9 cellular contexts compared by ENCODE assay signal in the genomic region with DNA sequence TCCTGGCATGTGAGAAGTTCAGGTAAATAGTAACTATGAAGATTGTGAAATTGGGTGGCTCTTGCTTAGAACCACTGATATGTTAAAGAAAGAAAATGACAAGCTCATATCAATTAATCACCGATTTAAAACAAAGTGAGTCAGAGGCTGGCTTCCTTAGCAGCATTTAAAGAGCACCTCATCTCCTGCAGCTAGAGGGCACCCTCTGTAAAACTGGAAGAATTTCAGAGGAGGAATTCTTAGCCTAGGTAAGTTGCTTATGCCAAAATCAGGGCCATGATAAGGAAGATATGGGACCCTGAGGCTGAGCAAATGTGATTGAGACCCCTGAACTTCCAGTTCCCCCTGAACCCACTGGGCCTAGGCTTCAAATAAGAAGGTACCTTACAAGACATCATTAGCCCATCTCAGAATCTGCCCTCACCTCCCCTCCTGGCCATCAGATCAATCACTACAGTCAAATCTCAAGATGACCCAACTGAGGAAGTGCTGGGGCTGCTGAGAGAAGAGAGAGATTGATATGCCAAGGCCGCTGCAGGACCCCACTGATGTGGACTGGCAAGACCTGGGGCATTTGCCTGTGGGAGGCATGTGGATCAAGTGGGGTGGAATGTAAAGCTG. TPM values are rescaled to one million over a fixed set of nuclear protein-coding genes. Genes with fewer than 3 reads are reported as not detected.
DNase-seq lines count a peak whose midpoint lies in the region; ATAC-seq and TF ChIP-seq lines count a peak whose summit lies in the region.
"Had no signal": no experiment of that assay in that cellular context is flagged by ENCODE, and none has a peak within 500 bp of the region (broad histone marks: within the 10 kb centered on the region; RNA-seq: fewer than 3 reads in every experiment).

No MANE protein-coding gene starts in this region.

- peak; percentile 23 for DNase-seq in GDM1 (lab: John Stamatoyannopoulos, UW)
- DNase-seq in activated T-cell treated with anti-CD3 and anti-CD28 coated beads, Interleukin-2, amount 50 U/mL, for 24 hours, result no peak
- peak; percentile 67 for DNase-seq in hepatocyte (ENCODE audit: low spot score)
- DNase-seq in thyroid gland, result peak; percentile 15 to 19
- DNase-seq in aorta, result no peak

- H3K27ac ChIP-seq in hepatocyte (no peak overlapping the region), thyroid gland (no peak overlapping the region), aorta (ENCODE audit: low read depth in 1 of 2, low read length in 2 of 2) (no peak overlapping the region)

- intact Hi-C loops in thyroid gland (cut with DNase I), result no loop called here
- intact Hi-C loops in aorta (cut with DNase I), result no loop called here

- no peak overlapping the region for H3K9ac ChIP-seq in Loucy (ENCODE audit: low read depth, low read length, poor library complexity, severe bottlenecking)

- peak overlapping the region; percentile 24; the same call in 1 of the 2 replicates for H2AFZ ChIP-seq in Loucy (ENCODE audit: low read length)
- H2AFZ ChIP-seq in hepatocyte, result no peak overlapping the region

- peaks cover 25% of the 10 kb centered on the region for H3K4me1 Mint-ChIP-seq in activated T-cell treated with anti-CD3 and anti-CD28 coated beads, Interleukin-2, amount 50 U/mL, for 24 hours (ENCODE audit: low read depth)
- H3K4me1 Mint-ChIP-seq in stimulated activated memory B cell treated with anti-CD40 and anti-IgM and Interleukin-4, amounts not matched to agents 10 μg/mL and 1 μg/mL and 100 μg/mL, for 72 hours, result peaks cover 3% of the 10 kb centered on the region

- H4K20me1 ChIP-seq in Loucy (ENCODE audit: insufficient read depth, low read length, poor library complexity, severe bottlenecking) (no peaks in the 10 kb centered on the region), hepatocyte (ENCODE audit: insufficient read depth, poor library complexity, severe bottlenecking) (no peaks in the 10 kb centered on the region)

- H3K27me3 Mint-ChIP-seq in activated T-cell treated with anti-CD3 and anti-CD28 coated beads, Interleukin-2, amount 50 U/mL, for 24 hours, result no peaks in the 10 kb centered on the region
- H3K27me3 Mint-ChIP-seq in stimulated activated memory B cell treated with anti-CD40 and anti-IgM and Interleukin-4, amounts not matched to agents 10 μg/mL and 1 μg/mL and 100 μg/mL, for 72 hours, result peaks cover 21% of the 10 kb centered on the region

- H3K4me1 ChIP-seq in Loucy (ENCODE audit: insufficient read depth, low read length, poor library complexity, severe bottlenecking), result peaks cover 3% of the 10 kb centered on the region
- no peaks in the 10 kb centered on the region for H3K4me1 ChIP-seq in hepatocyte (ENCODE audit: insufficient read depth)
- H3K4me1 ChIP-seq in thyroid gland, result no peaks in the 10 kb centered on the region
- no peaks in the 10 kb centered on the region for H3K4me1 ChIP-seq in aorta (ENCODE audit: control insufficient read depth in 1 of 2, insufficient read depth in 2 of 2, low read length in 2 of 2)

- no peak for TF ChIP-seq POLR2A in thyroid gland (IDR thresholded peaks at IDR 0.05)

- no peak overlapping the region for H3K4me3 Mint-ChIP-seq in activated T-cell treated with anti-CD3 and anti-CD28 coated beads, Interleukin-2, amount 50 U/mL, for 24 hours
- no peak overlapping the region for H3K4me3 Mint-ChIP-seq in stimulated activated memory B cell treated with anti-CD40 and anti-IgM and Interleukin-4, amounts not matched to agents 10 μg/mL and 1 μg/mL and 100 μg/mL, for 72 hours

- H3K9me3 ChIP-seq in Loucy (ENCODE audit: insufficient read depth, low read depth, low read length) (no peaks in the 10 kb centered on the region), hepatocyte (ENCODE audit: low read depth) (no peaks in the 10 kb centered on the region), thyroid gland (no peaks in the 10 kb centered on the region), aorta (ENCODE audit: control insufficient read depth, low read length) (no peaks in the 10 kb centered on the region)

- no peaks in the 10 kb centered on the region for H3K9me2 ChIP-seq in Loucy (replicated peaks; ENCODE audit: low read depth, low read length)
- H3K9me2 ChIP-seq in hepatocyte (replicated peaks; ENCODE audit: insufficient read depth), result no peaks in the 10 kb centered on the region

- H3K27me3 ChIP-seq in Loucy (ENCODE audit: insufficient read depth, low read length, poor library complexity, severe bottlenecking), result no peaks in the 10 kb centered on the region
- peaks cover 4% of the 10 kb centered on the region for H3K27me3 ChIP-seq in hepatocyte
- no peaks in the 10 kb centered on the region for H3K27me3 ChIP-seq in thyroid gland
- H3K27me3 ChIP-seq in aorta (ENCODE audit: control insufficient read depth in 1 of 2, insufficient read depth in 2 of 2, low read length in 1 of 2), result peaks cover 0 to 2% of the 10 kb centered on the region in 2 donors

- TF ChIP-seq CTCF in Loucy (conservative IDR thresholded peaks at IDR 0.05; ENCODE audit: low read length), result peak; percentile 89
- peak; percentile 56 for TF ChIP-seq CTCF in hepatocyte (IDR thresholded peaks at IDR 0.05; ENCODE audit: poor library complexity)
- TF ChIP-seq CTCF in thyroid gland (IDR thresholded peaks at IDR 0.05), result peak in 5 of 6 experiments; percentile 17 to 57 (median 41)

- no peaks in the 10 kb centered on the region for H3F3A ChIP-seq in Loucy (ENCODE audit: low read depth)

- ATAC-seq in aorta (ENCODE audit: low FRiP score) (no peak), HG03565 (IDR thresholded peaks at IDR 0.05; ENCODE audit: unreplicated experiment) (no peak)
- no peak for ATAC-seq in stimulated activated memory B cell treated with anti-CD40 and anti-IgM and Interleukin-4, amounts not matched to agents 10 μg/mL and 1 μg/mL and 100 μg/mL, for 72 hours

- H3K36me3 Mint-ChIP-seq in activated T-cell treated with anti-CD3 and anti-CD28 coated beads, Interleukin-2, amount 50 U/mL, for 24 hours (ENCODE audit: low read depth), result no peaks in the 10 kb centered on the region
- H3K36me3 Mint-ChIP-seq in stimulated activated memory B cell treated with anti-CD40 and anti-IgM and Interleukin-4, amounts not matched to agents 10 μg/mL and 1 μg/mL and 100 μg/mL, for 72 hours, result no peaks in the 10 kb centered on the region

- H3K4me2 ChIP-seq in Loucy (ENCODE audit: low read depth, low read length, poor library complexity, severe bottlenecking) (no peak overlapping the region), hepatocyte (no peak overlapping the region)

- WGBS in hepatocyte (ENCODE audit: low lambda C conversion rate, missing lambda C conversion rate), result 54% methylated on average over 2 of the region's 2 CpGs
- 59 to 64% methylated on average over 2 of the region's 2 CpGs for WGBS in thyroid gland, 2 donors
- 57 to 68% methylated on average over 2 of the region's 2 CpGs for WGBS in aorta, 2 donors

- no peaks in the 10 kb centered on the region for H3K9me3 Mint-ChIP-seq in activated T-cell treated with anti-CD3 and anti-CD28 coated beads, Interleukin-2, amount 50 U/mL, for 24 hours
- H3K9me3 Mint-ChIP-seq in stimulated activated memory B cell treated with anti-CD40 and anti-IgM and Interleukin-4, amounts not matched to agents 10 μg/mL and 1 μg/mL and 100 μg/mL, for 72 hours, result no peaks in the 10 kb centered on the region

- peak overlapping the region; percentile 7 for H3K27ac Mint-ChIP-seq in activated T-cell treated with anti-CD3 and anti-CD28 coated beads, Interleukin-2, amount 50 U/mL, for 24 hours
- H3K27ac Mint-ChIP-seq in stimulated activated memory B cell treated with anti-CD40 and anti-IgM and Interleukin-4, amounts not matched to agents 10 μg/mL and 1 μg/mL and 100 μg/mL, for 72 hours, result no peak overlapping the region

- H3K4me3 ChIP-seq in Loucy (ENCODE audit: low read length, poor library complexity, severe bottlenecking) (no peak overlapping the region), hepatocyte (no peak overlapping the region), thyroid gland (replicated peaks in 1 of 3) (no peak overlapping the region), aorta (ENCODE audit: low read length in 2 of 2) (no peak overlapping the region)

- no peaks in the 10 kb centered on the region for H3K36me3 ChIP-seq in Loucy (ENCODE audit: insufficient read depth, low read length)
- no peaks in the 10 kb centered on the region for H3K36me3 ChIP-seq in hepatocyte (replicated peaks; ENCODE audit: insufficient read depth, low read depth)
- no peaks in the 10 kb centered on the region for H3K36me3 ChIP-seq in thyroid gland
- no peaks in the 10 kb centered on the region for H3K36me3 ChIP-seq in aorta (ENCODE audit: control insufficient read depth in 1 of 2, insufficient read depth in 2 of 2, low read length in 1 of 2)

- H3K79me2 ChIP-seq in Loucy (ENCODE audit: insufficient read depth, low read length) (no peaks in the 10 kb centered on the region), hepatocyte (no peaks in the 10 kb centered on the region)

RNA-seq across cellular contexts. Expression of a gene that starts 8.6 kb away (rescaled TPM):
- not detected in 2 replicates for total RNA-seq in hepatocyte
- polyA plus RNA-seq in hepatocyte, result not detected in 2 replicates
- 1 to 10 TPM; 3.0 to 4.3 (median 3.3) TPM for total RNA-seq in thyroid gland
- total RNA-seq in aorta, result 1 to 10 TPM; 2.3 to 5.2 TPM
- 1 to 10 TPM in 1 of 2 donors, under 1 TPM in 1; 0.43 to 2.5 TPM for polyA plus RNA-seq in aorta
- total RNA-seq: pulmonary artery endothelial cell had no signal

RNA-seq across cellular contexts. Expression of a gene that starts 31.8 kb away (rescaled TPM):
- total RNA-seq in hepatocyte (47.2 and 52.3 TPM in 2 replicates), thyroid gland (10 to 100 TPM; 40.3 to 92.7 (median 76.1) TPM), aorta (10 to 100 TPM; 52.7 to 63.2 TPM)
- polyA plus RNA-seq in hepatocyte (38.4 and 48.0 TPM in 2 replicates), aorta (10 to 100 TPM in 1 of 2 donors, 1 to 10 TPM in 1; 3.8 to 13.3 TPM)

RNA-seq across cellular contexts. Expression of a gene that starts 43.8 kb away (rescaled TPM):
- total RNA-seq in hepatocyte (20.6 and 21.1 TPM in 2 replicates), thyroid gland (10 to 100 TPM in 3 of 4 donors, 1 to 10 TPM in 1; 6.9 to 15.3 (median 12.3) TPM), aorta (1 to 10 TPM; 1.6 to 2.7 TPM)
- polyA plus RNA-seq in hepatocyte (10.2 and 10.8 TPM in 2 replicates), aorta (under 1 TPM; 0.33 to 0.38 TPM)

RNA-seq across cellular contexts. Expression of a gene that starts 46.6 kb away (rescaled TPM):
- total RNA-seq in hepatocyte (0.92 and 2.3 TPM in 2 replicates), thyroid gland (1 to 10 TPM in 3 of 4 donors, not detected in 1; 2.0 to 2.3 (median 2.1) TPM), aorta (1 to 10 TPM; 3.0 to 3.9 TPM)
- polyA plus RNA-seq in hepatocyte (1.8 and 3.6 TPM in 2 replicates), aorta (1 to 10 TPM in 1 of 2 donors, under 1 TPM in 1; 0.36 to 3.3 TPM)
- total RNA-seq: pulmonary artery endothelial cell had no signal

RNA-seq across cellular contexts. Expression of a gene that starts 48.2 kb away (rescaled TPM):
- 0.50 and 1.1 TPM in 2 replicates for total RNA-seq in hepatocyte
- 0.11 and 0.60 TPM in 2 replicates for polyA plus RNA-seq in hepatocyte
- 1 to 10 TPM; 1.2 to 4.3 (median 1.9) TPM for total RNA-seq in thyroid gland
- 1 to 10 TPM; 1.1 to 3.0 TPM for total RNA-seq in aorta
- not detected for polyA plus RNA-seq in aorta
- total RNA-seq: pulmonary artery endothelial cell had no signal

Comparison
In these comparisons a context has a peak if more than half of its experiments do, and no peak if none do; other contexts are left out.
1. DNase-seq: peak in GDM1 (single experiment), hepatocyte (single experiment) and thyroid gland (2 of 2); none in activated T-cell treated with anti-CD3 and anti-CD28 coated beads, Interleukin-2, amount 50 U/mL, for 24 hours (single experiment) and aorta (0 of 2).
2. Peak in every context shown above with its lines, with median percentiles within 50 percentile points of each other: CTCF ChIP-seq.